ENCODE assay signal across 16 cellular contexts in genomic region chr21:46067505-46068201, GRCh38. TPM values are rescaled to one million over a fixed set of nuclear protein-coding genes. Genes with fewer than 3 reads are reported as not detected.
DNase-seq lines count a peak whose midpoint lies in the region; ATAC-seq and TF ChIP-seq lines count a peak whose summit lies in the region.
"Had no signal": no experiment of that assay in that cellular context is flagged by ENCODE, and none has a peak within 500 bp of the region (broad histone marks: within the 10 kb centered on the region; RNA-seq: fewer than 3 reads in every experiment).

No MANE protein-coding gene starts in this region.

- H3K36me3 ChIP-seq in GM23338 (ENCODE audit: insufficient read depth) (no peaks in the 10 kb centered on the region), mesenchymal stem cell (ENCODE audit: control insufficient read depth in 1 of 2, insufficient read depth in 2 of 2, low read depth in 1 of 2, low read length in 2 of 2) (peaks cover 0 to 6% of the 10 kb centered on the region in 2 experiments), spleen (no peaks in the 10 kb centered on the region)

- peaks cover 20% of the 10 kb centered on the region for H3K9me3 Mint-ChIP-seq in GM23338
- peaks cover 0 to 15% (median 3%) of the 10 kb centered on the region in 5 experiments for H3K9me3 Mint-ChIP-seq in brain
- H3K9me3 Mint-ChIP-seq in stimulated activated memory B cell treated with anti-CD40 and anti-IgM and Interleukin-4, amounts not matched to agents 10 μg/mL and 1 μg/mL and 100 μg/mL, for 72 hours = peaks cover 8% of the 10 kb centered on the region

- H3K4me1 Mint-ChIP-seq in GM23338 = peaks cover 17% of the 10 kb centered on the region
- H3K4me1 Mint-ChIP-seq in brain = peaks cover 41% of the 10 kb centered on the region
- H3K4me1 Mint-ChIP-seq in stimulated activated memory B cell treated with anti-CD40 and anti-IgM and Interleukin-4, amounts not matched to agents 10 μg/mL and 1 μg/mL and 100 μg/mL, for 72 hours = no peaks in the 10 kb centered on the region

- ATAC-seq in GM23338 (no peak), GM19023 (IDR thresholded peaks at IDR 0.05; ENCODE audit: unreplicated experiment) (no peak)
- no peak for ATAC-seq in stimulated activated memory B cell treated with anti-CD40 and anti-IgM and Interleukin-4, amounts not matched to agents 10 μg/mL and 1 μg/mL and 100 μg/mL, for 72 hours
- ATAC-seq: activated T-cell treated with anti-CD3 and anti-CD28 coated beads, Interleukin-2, amount 50 U/mL, for 72 hours; foreskin keratinocyte; stimulated activated naive CD8-positive, alpha-beta T cell treated with anti-CD3 and anti-CD28 coated beads, Interleukin-15, Interleukin-2, amounts not matched to agents 100 U/mL and 50 U/mL, for 24 hours had no signal

- H3K9me3 ChIP-seq in mesenchymal stem cell (ENCODE audit: control insufficient read depth, low read length) (peaks cover 7% of the 10 kb centered on the region), spleen (peaks cover 0 to 8% (median 3%) of the 10 kb centered on the region in 8 donors)

- H3K9ac ChIP-seq in mesenchymal stem cell (ENCODE audit: low read length) = peak overlapping the region; percentile 96

- peak overlapping the region; percentile 50 for H4K8ac ChIP-seq in mesenchymal stem cell (ENCODE audit: low read length)

- no peak overlapping the region for H3K27ac Mint-ChIP-seq in GM23338
- H3K27ac Mint-ChIP-seq in brain = peak overlapping the region; percentile 44 to 93 (median 67)
- no peak overlapping the region for H3K27ac Mint-ChIP-seq in stimulated activated memory B cell treated with anti-CD40 and anti-IgM and Interleukin-4, amounts not matched to agents 10 μg/mL and 1 μg/mL and 100 μg/mL, for 72 hours
- H3K27ac Mint-ChIP-seq: activated T-cell treated with anti-CD3 and anti-CD28 coated beads, Interleukin-2, amount 50 U/mL, for 72 hours had no signal

- peak overlapping the region; percentile 91 for H4K91ac ChIP-seq in mesenchymal stem cell (ENCODE audit: low read length)

- no peak overlapping the region for H3K23ac ChIP-seq in mesenchymal stem cell (ENCODE audit: low read length in 2 of 2)

- CTCF ChIA-PET in HEK293T (lab: Yijun Ruan, JAX) = no interaction called here

- 95% methylated on average over 31 of the region's 32 CpGs for WGBS in mesenchymal stem cell
- 81 to 88% (median 87%) methylated on average over 28 to 32 of the region's 32 CpGs for WGBS in spleen, 5 donors

- H3K4me3 ChIP-seq in GM23338 (no peak overlapping the region), mesenchymal stem cell (ENCODE audit: insufficient read depth in 1 of 2, low read depth in 1 of 2, low read length in 2 of 2) (peak overlapping the region in 1 of 2 experiments; percentile 45), spleen (no peak overlapping the region)

- H3K9me2 ChIP-seq in GM23338 (ENCODE audit: insufficient read depth) = no peaks in the 10 kb centered on the region

- no peaks in the 10 kb centered on the region for H4K20me1 ChIP-seq in GM23338 (replicated peaks; ENCODE audit: insufficient read depth)

- H3K27me3 ChIP-seq in GM23338 (ENCODE audit: insufficient read depth) (no peaks in the 10 kb centered on the region), mesenchymal stem cell (ENCODE audit: control insufficient read depth in 1 of 2, insufficient read depth in 1 of 2, low read length in 2 of 2) (no peaks in the 10 kb centered on the region), spleen (replicated peaks in 1 of 7) (peaks cover 0 to 45% (median 0%) of the 10 kb centered on the region in 7 donors)

- H3K4me2 ChIP-seq in GM23338 = no peak overlapping the region
- no peak overlapping the region for H3K4me2 ChIP-seq in mesenchymal stem cell (ENCODE audit: low read length, poor library complexity, severe bottlenecking)

- peaks cover 35% of the 10 kb centered on the region for H3K27me3 Mint-ChIP-seq in GM23338 (ENCODE audit: insufficient read depth, low read depth, poor library complexity)
- H3K27me3 Mint-ChIP-seq in brain = no peaks in the 10 kb centered on the region
- H3K27me3 Mint-ChIP-seq in stimulated activated memory B cell treated with anti-CD40 and anti-IgM and Interleukin-4, amounts not matched to agents 10 μg/mL and 1 μg/mL and 100 μg/mL, for 72 hours = peaks cover 38% of the 10 kb centered on the region

- peak overlapping the region; percentile 64 to 81 for H3K18ac ChIP-seq in mesenchymal stem cell (ENCODE audit: low read depth in 1 of 2, low read length in 2 of 2)

- TF ChIP-seq CTCF in GM23338 (conservative IDR thresholded peaks at IDR 0.05; ENCODE audit: low read depth in 2 of 2) = no peak
- TF ChIP-seq CTCF in brain (conservative IDR thresholded peaks at IDR 0.05) = no peak
- TF ChIP-seq CTCF in spleen (IDR thresholded peaks at IDR 0.05 in 8 of 11, conservative IDR thresholded peaks at IDR 0.05 in 3 of 11) = no peak

- intact Hi-C loops in spleen (cut with DNase I; ENCODE audit: low total_unique reads) = no loop called here

- no peak for TF ChIP-seq POLR2A in spleen (IDR thresholded peaks at IDR 0.05)

- H3K27ac ChIP-seq in GM23338 (ENCODE audit: low read depth) (no peak overlapping the region), mesenchymal stem cell (ENCODE audit: low read length, poor library complexity, severe bottlenecking) (no peak overlapping the region), spleen (peak overlapping the region in 5 of 8 donors; percentile 5 to 35 (median 19))
- H3K27ac ChIP-seq: foreskin keratinocyte, HL-60 had no signal

- H2BK5ac ChIP-seq in mesenchymal stem cell (ENCODE audit: low read depth, low read length, poor library complexity, severe bottlenecking) = no peak overlapping the region

- H2BK15ac ChIP-seq in mesenchymal stem cell (ENCODE audit: low read depth, poor library complexity, severe bottlenecking) = peak overlapping the region; percentile 76

- no peaks in the 10 kb centered on the region for H3K79me1 ChIP-seq in mesenchymal stem cell (replicated peaks; ENCODE audit: low read length, poor library complexity, severe bottlenecking)

- H3K4me3 Mint-ChIP-seq in GM23338 (no peak overlapping the region), brain (peak overlapping the region in 1 of 5 experiments; percentile 64)
- no peak overlapping the region for H3K4me3 Mint-ChIP-seq in stimulated activated memory B cell treated with anti-CD40 and anti-IgM and Interleukin-4, amounts not matched to agents 10 μg/mL and 1 μg/mL and 100 μg/mL, for 72 hours
- H3K4me3 Mint-ChIP-seq: activated T-cell treated with anti-CD3 and anti-CD28 coated beads, Interleukin-2, amount 50 U/mL, for 72 hours had no signal

- H2BK120ac ChIP-seq in mesenchymal stem cell (ENCODE audit: low read depth, low read length) = no peak overlapping the region

- POLR2A ChIA-PET in HEK293T (lab: Yijun Ruan, JAX) = no interaction called here

- peak overlapping the region; percentile 90 for H2AFZ ChIP-seq in GM23338
- H2AFZ ChIP-seq in mesenchymal stem cell (ENCODE audit: low read depth, low read length) = no peak overlapping the region

- H3K79me2 ChIP-seq in GM23338 (replicated peaks; ENCODE audit: insufficient read depth) = no peaks in the 10 kb centered on the region

- no peak for DNase-seq in GM23338 (ENCODE audit: low spot score)
- no peak for DNase-seq in mesenchymal stem cell
- no peak for DNase-seq in spleen
- DNase-seq in NCI-H1694 (lab: John Stamatoyannopoulos, UW) = no peak
- DNase-seq in HEK293T (ENCODE audit: extremely low spot score) = no peak
- DNase-seq: activated T-cell treated with anti-CD3 and anti-CD28 coated beads, Interleukin-2, amount 50 U/mL, for 72 hours; AML-193; foreskin keratinocyte; Karpas-422; NCI-H146; NCI-H510A treated with DMSO at 0.1 percent for 48 hours; stimulated activated naive CD8-positive, alpha-beta T cell treated with anti-CD3 and anti-CD28 coated beads, Interleukin-15, Interleukin-2, amounts not matched to agents 100 U/mL and 50 U/mL, for 24 hours had no signal

- peak overlapping the region in 1 of 2 experiments; percentile 61 for H3K14ac ChIP-seq in mesenchymal stem cell (ENCODE audit: low read length in 2 of 2)

- H3F3A ChIP-seq in GM23338 (replicated peaks; ENCODE audit: low read depth) = 0 out of 2 replicates have a peak, but pooled peaks cover 3% of the 10 kb centered on the region

- H3K4me1 ChIP-seq in GM23338 (ENCODE audit: insufficient read depth) (peaks cover 5% of the 10 kb centered on the region), mesenchymal stem cell (ENCODE audit: control insufficient read depth, insufficient read depth, low read depth, low read length) (peaks cover 18% of the 10 kb centered on the region), spleen (peaks cover 5 to 24% (median 13%) of the 10 kb centered on the region in 6 donors)
- H3K4me1 ChIP-seq: foreskin keratinocyte had no signal

- peak overlapping the region; percentile 63 to 64 for H2BK12ac ChIP-seq in mesenchymal stem cell (ENCODE audit: low read length in 2 of 2)

- H2AK5ac ChIP-seq in mesenchymal stem cell (ENCODE audit: low read length, severe bottlenecking) = peak overlapping the region; percentile 12

- H3K36me3 Mint-ChIP-seq in GM23338 (ENCODE audit: low read depth) (peaks cover under 1% of the 10 kb centered on the region; the same call in 2 of the 3 replicates), brain (no peaks in the 10 kb centered on the region)
- H3K36me3 Mint-ChIP-seq in stimulated activated memory B cell treated with anti-CD40 and anti-IgM and Interleukin-4, amounts not matched to agents 10 μg/mL and 1 μg/mL and 100 μg/mL, for 72 hours = no peaks in the 10 kb centered on the region

- H3K4ac ChIP-seq in mesenchymal stem cell (ENCODE audit: low read depth in 1 of 2, low read length in 2 of 2) = peak overlapping the region; percentile 25 to 43

TF ChIP-seq in GM23338, 12 proteins besides CTCF, POLR2A, EP300 and RAD21:
- TF ChIP-seq CREB1 (CRISPR knock-in tag; IDR thresholded peaks at IDR 0.05; ENCODE audit: low read depth) (no peak), ZNF331 (CRISPR knock-in tag; IDR thresholded peaks at IDR 0.05; ENCODE audit: low read depth) (no peak), NANOG (IDR thresholded peaks at IDR 0.05; ENCODE audit: borderline replicate concordance) (no peak), POLR2AphosphoS5 (IDR thresholded peaks at IDR 0.05; ENCODE audit: low read depth) (no peak)

TF ChIP-seq in HEK293T, 16 proteins besides CTCF, POLR2A, EP300 and RAD21:
- TF ChIP-seq FOXK2 (IDR thresholded peaks at IDR 0.05) (no peak), LEF1 (IDR thresholded peaks at IDR 0.05; ENCODE audit: borderline replicate concordance) (no peak), ARNT (IDR thresholded peaks at IDR 0.05) (no peak), L3MBTL2 (conservative IDR thresholded peaks at IDR 0.05) (no peak), SP1 (IDR thresholded peaks at IDR 0.05) (no peak)
TF ChIP-seq in HEK293T: peak in this region for 0.

RNA-seq across cellular contexts. Expression of gene COL6A2, which starts 30.3 kb away (rescaled TPM):
- 68.5 and 89.2 TPM in 2 replicates for total RNA-seq in GM23338 (2014; rRNA removed; shearing (Covaris generic))
- polyA plus RNA-seq in GM23338 (2016; fragmentation: Nextera tagmentation; extraction: Ambion mirVana) (28.4 and 31.8 TPM in 2 replicates), brain (ENCODE audit: insufficient read depth, low read depth, low replicate concordance) (21.4 TPM), spleen (100 to 1,000 TPM; 101 to 244 (median 110) TPM)
- polyA plus RNA-seq in mesenchymal stem cell (2013, experiment 1 of 2) = 1,409 TPM
- 1,389 TPM for polyA plus RNA-seq in mesenchymal stem cell (2013, experiment 2 of 2)
- 100 to 1,000 TPM; 105 to 259 (median 198) TPM for total RNA-seq in spleen

Comparison
In these comparisons a context has a peak if more than half of its experiments do, and no peak if none do; other contexts are left out.
1. H3K27ac ChIP-seq: peak in spleen (5 of 8); none in GM23338 (single experiment) and mesenchymal stem cell (single experiment).
2. H3K27ac Mint-ChIP-seq: peak in brain (5 of 5); none in GM23338 (single experiment) and stimulated activated memory B cell treated with anti-CD40 and anti-IgM and Interleukin-4, amounts not matched to agents 10 μg/mL and 1 μg/mL and 100 μg/mL, for 72 hours (single experiment).